Comparison of ENCODE assay signal across 11 cellular contexts in the genomic region with DNA sequence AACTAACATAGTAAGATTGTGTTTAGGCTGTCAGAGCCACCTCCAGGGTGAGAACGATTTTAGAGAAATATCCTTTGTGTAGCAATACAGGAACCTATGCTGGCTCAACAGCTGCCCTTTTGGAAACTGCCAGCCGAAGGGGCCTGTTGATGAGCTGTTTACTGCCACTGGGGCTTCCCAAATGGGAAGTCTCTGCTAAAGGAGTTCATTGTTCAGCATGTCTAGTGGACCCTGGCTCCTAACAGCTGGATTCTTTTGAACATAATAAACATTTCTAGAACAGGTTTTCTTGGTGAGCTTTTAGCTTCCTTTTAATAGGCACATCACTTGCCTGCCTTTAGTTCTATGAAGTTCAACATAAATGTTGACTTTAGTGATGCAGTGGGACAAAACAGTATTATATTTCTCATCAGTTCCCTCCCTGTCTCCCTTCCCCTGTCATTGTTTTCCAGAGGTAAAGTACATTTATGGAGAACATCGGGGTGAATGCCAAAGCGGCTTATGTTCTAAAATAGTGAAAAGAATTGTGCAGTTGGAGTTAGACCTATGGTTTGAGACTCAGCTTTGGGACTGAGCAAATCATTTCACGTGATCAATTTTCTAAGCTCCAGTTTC. TPM values are rescaled to one million over a fixed set of nuclear protein-coding genes. Genes with fewer than 3 reads are reported as not detected.
DNase-seq lines count a peak whose midpoint lies in the region; ATAC-seq, FAIRE-seq and TF ChIP-seq lines count a peak whose summit lies in the region.
"Had no signal": no experiment of that assay in that cellular context is flagged by ENCODE, and none has a peak within 500 bp of the region (broad histone marks: within the 10 kb centered on the region; RNA-seq: fewer than 3 reads in every experiment).

No MANE protein-coding gene starts in this region.

- H3K9me3 Mint-ChIP-seq in HFFc6 (no peaks in the 10 kb centered on the region), memory B cell (no peaks in the 10 kb centered on the region)
- H3K9me3 Mint-ChIP-seq: activated T-cell treated with anti-CD3 and anti-CD28 coated beads, Interleukin-2, amount 50 U/mL, for 24 hours; CD4-positive, alpha-beta memory T cell; central memory CD8-positive, alpha-beta T cell had no signal

- no peaks in the 10 kb centered on the region for H3K9me3 ChIP-seq in BE2C

- no peak overlapping the region for H3K4me3 Mint-ChIP-seq in HFFc6
- no peak overlapping the region for H3K4me3 Mint-ChIP-seq in memory B cell
- H3K4me3 Mint-ChIP-seq: activated T-cell treated with anti-CD3 and anti-CD28 coated beads, Interleukin-2, amount 50 U/mL, for 24 hours; CD4-positive, alpha-beta memory T cell; central memory CD8-positive, alpha-beta T cell had no signal

- H3K4me1 ChIP-seq in BE2C: no peaks in the 10 kb centered on the region

- peaks cover 64% of the 10 kb centered on the region for H3K4me1 Mint-ChIP-seq in HFFc6 (ENCODE audit: low read depth)
- peaks cover 26% of the 10 kb centered on the region for H3K4me1 Mint-ChIP-seq in memory B cell
- H3K4me1 Mint-ChIP-seq: central memory CD8-positive, alpha-beta T cell had no signal

- H3K27ac Mint-ChIP-seq in HFFc6 (peak overlapping the region; percentile 20; the same call in 1 of the 2 replicates), memory B cell (peak overlapping the region; percentile 30)
- H3K27ac Mint-ChIP-seq: activated T-cell treated with anti-CD3 and anti-CD28 coated beads, Interleukin-2, amount 50 U/mL, for 24 hours; CD4-positive, alpha-beta memory T cell had no signal

- no peak for TF ChIP-seq CTCF in C4-2B (conservative IDR thresholded peaks at IDR 0.05)
- TF ChIP-seq CTCF in HFFc6 (IDR thresholded peaks at IDR 0.05): no peak
- TF ChIP-seq CTCF in BE2C (IDR thresholded peaks at IDR 0.05; ENCODE audit: low read depth, low read length): no peak

- DNase-seq in HFFc6 (no peak), SKM-1 treated with dmso at 0.1 percent for 144 hours (lab: John Stamatoyannopoulos, UW; ENCODE audit: unreplicated experiment) (peak; percentile 30), memory B cell (ENCODE audit: low spot score in 2 of 2) (no peak), activated T-cell treated with anti-CD3 and anti-CD28 coated beads for 4 hours (no peak), HTR-8/SVneo (ENCODE audit: insufficient read length, low spot score) (no peak), BE2C (no peak)
- DNase-seq: activated T-cell treated with anti-CD3 and anti-CD28 coated beads, Interleukin-2, amount 50 U/mL, for 24 hours; CD4-positive, alpha-beta memory T cell had no signal

- ATAC-seq in memory B cell (ENCODE audit: low read depth) (no peak), HG02571 (IDR thresholded peaks at IDR 0.05; ENCODE audit: unreplicated experiment) (no peak)

- no peaks in the 10 kb centered on the region for H3K27me3 ChIP-seq in BE2C

- FAIRE-seq in HTR-8/SVneo (lab: Jason Lieb, UNC): no peak

- H3K36me3 Mint-ChIP-seq in HFFc6 (ENCODE audit: low read depth) (peaks cover 8% of the 10 kb centered on the region), memory B cell (peaks cover 3% of the 10 kb centered on the region)
- H3K36me3 Mint-ChIP-seq: CD4-positive, alpha-beta memory T cell had no signal

- H3K36me3 ChIP-seq in BE2C: peaks cover 8% of the 10 kb centered on the region

- H3K27me3 Mint-ChIP-seq in HFFc6 (ENCODE audit: insufficient read depth): no peaks in the 10 kb centered on the region
- no peaks in the 10 kb centered on the region for H3K27me3 Mint-ChIP-seq in memory B cell
- H3K27me3 Mint-ChIP-seq: activated T-cell treated with anti-CD3 and anti-CD28 coated beads, Interleukin-2, amount 50 U/mL, for 24 hours; CD4-positive, alpha-beta memory T cell; central memory CD8-positive, alpha-beta T cell had no signal

- no peak overlapping the region for H3K4me3 ChIP-seq in BE2C (ENCODE audit: low read depth, low read length)

- H3K27ac ChIP-seq in C4-2B: peak overlapping the region; percentile 32; the same call in 1 of the 2 replicates

RNA-seq across cellular contexts. Expression of a gene that starts 57.4 kb away (rescaled TPM):
- 10 to 100 TPM; 42.5 to 60.0 (median 52.1) TPM for total RNA-seq in HFFc6 (2021; fragmentation: NEBNext Ultra II Directional; extraction: Animal tissue kit (Norgen Biotek cat#: 25700))
- 95.3 TPM for polyA plus RNA-seq in BE2C (2012; ENCODE audit: insufficient read depth, insufficient read length, low read depth)
